Comparison of ENCODE assay signal across 17 cellular contexts in the genomic region with DNA sequence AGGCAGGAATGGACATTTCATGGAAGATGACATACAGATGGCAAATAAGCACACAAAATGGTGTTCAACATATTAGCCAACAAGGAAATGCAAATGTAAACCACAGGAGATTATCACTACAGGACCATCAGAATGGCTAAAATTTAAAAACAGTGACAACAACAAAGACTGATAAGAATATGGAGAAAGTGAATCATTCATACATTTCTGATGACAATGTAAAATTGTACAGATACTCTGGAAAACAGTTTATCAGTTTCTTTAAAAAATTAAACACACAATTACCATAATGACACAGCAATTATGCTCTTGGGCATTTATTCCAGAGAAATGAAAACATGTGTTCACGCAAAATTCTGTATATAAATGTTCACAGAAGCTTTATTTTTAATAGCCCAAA.
"Had no signal": no experiment of that assay in that cellular context is flagged by ENCODE, and none has a peak within 500 bp of the region (broad histone marks: within the 10 kb centered on the region; RNA-seq: fewer than 3 reads in every experiment).

No MANE protein-coding gene starts in this region.

- DNase-seq: effector memory CD8-positive, alpha-beta T cell; foreskin keratinocyte; head of caudate nucleus; left colon; left ventricle myocardium superior; naive thymus-derived CD4-positive, alpha-beta T cell; nephron progenitor cell; psoas muscle; retina; right lobe of liver; stimulated activated CD4-positive, alpha-beta T cell treated with anti-CD3 and anti-CD28 coated beads, Interleukin-4, amount 100 ng/mL, for 1 hour; stimulated activated CD8-positive, alpha-beta memory T cell treated with anti-CD3 and anti-CD28 coated beads, Interleukin-4, amount 100 ng/mL, for 48 hours; tibial artery had no signal

- H3K27me3 Mint-ChIP-seq: dendritic cell treated with granulocyte-macrophage colony-stimulating factor and Interleukin-4, amounts not matched to agents 40 ng/mL and 50 ng/mL, for 4 days; effector memory CD8-positive, alpha-beta T cell; naive thymus-derived CD4-positive, alpha-beta T cell; stimulated activated naive CD8-positive, alpha-beta T cell treated with anti-CD3 and anti-CD28 coated beads, Interleukin-15, Interleukin-2, amounts not matched to agents 100 ng/mL and 50 ng/mL, for 24 hours had no signal

- H3K27ac Mint-ChIP-seq: dendritic cell treated with granulocyte-macrophage colony-stimulating factor and Interleukin-4, amounts not matched to agents 40 ng/mL and 50 ng/mL, for 4 days; effector memory CD8-positive, alpha-beta T cell; naive thymus-derived CD4-positive, alpha-beta T cell; nephron progenitor cell; stimulated activated effector memory CD8-positive, alpha-beta T cell treated with anti-CD3 and anti-CD28 coated beads, Interleukin-12 subunit alpha, Interleukin-12 subunit beta, amount 100 ng/mL, for 72 hours; stimulated activated naive CD8-positive, alpha-beta T cell treated with anti-CD3 and anti-CD28 coated beads, Interleukin-15, Interleukin-2, amounts not matched to agents 100 ng/mL and 50 ng/mL, for 24 hours had no signal

- H3K36me3 Mint-ChIP-seq: stimulated activated effector memory CD8-positive, alpha-beta T cell treated with anti-CD3 and anti-CD28 coated beads, Interleukin-12 subunit alpha, Interleukin-12 subunit beta, amount 100 ng/mL, for 72 hours had no signal

- FAIRE-seq: colon had no signal

- ATAC-seq: effector memory CD8-positive, alpha-beta T cell; foreskin keratinocyte; left colon; left ventricle myocardium superior; naive thymus-derived CD4-positive, alpha-beta T cell; psoas muscle; right lobe of liver; stimulated activated effector memory CD8-positive, alpha-beta T cell treated with anti-CD3 and anti-CD28 coated beads, Interleukin-12 subunit alpha, Interleukin-12 subunit beta, amount 100 ng/mL, for 72 hours had no signal

- H3K4me3 Mint-ChIP-seq: dendritic cell treated with granulocyte-macrophage colony-stimulating factor and Interleukin-4, amounts not matched to agents 40 ng/mL and 50 ng/mL, for 4 days; effector memory CD8-positive, alpha-beta T cell; naive thymus-derived CD4-positive, alpha-beta T cell; nephron progenitor cell; stimulated activated effector memory CD8-positive, alpha-beta T cell treated with anti-CD3 and anti-CD28 coated beads, Interleukin-12 subunit alpha, Interleukin-12 subunit beta, amount 100 ng/mL, for 72 hours; stimulated activated naive CD8-positive, alpha-beta T cell treated with anti-CD3 and anti-CD28 coated beads, Interleukin-15, Interleukin-2, amounts not matched to agents 100 ng/mL and 50 ng/mL, for 24 hours had no signal

- H3K9me3 Mint-ChIP-seq: dendritic cell treated with granulocyte-macrophage colony-stimulating factor and Interleukin-4, amounts not matched to agents 40 ng/mL and 50 ng/mL, for 4 days; effector memory CD8-positive, alpha-beta T cell; stimulated activated effector memory CD8-positive, alpha-beta T cell treated with anti-CD3 and anti-CD28 coated beads, Interleukin-12 subunit alpha, Interleukin-12 subunit beta, amount 100 ng/mL, for 72 hours had no signal

- H3K4me1 Mint-ChIP-seq: nephron progenitor cell; stimulated activated effector memory CD8-positive, alpha-beta T cell treated with anti-CD3 and anti-CD28 coated beads, Interleukin-12 subunit alpha, Interleukin-12 subunit beta, amount 100 ng/mL, for 72 hours had no signal
